In genomic region chr17:9183297-9183696, GRCh38 we compare ENCODE assay signal across 15 cellular contexts.
"Had no signal": no experiment of that assay in that cellular context is flagged by ENCODE, and none has a peak within 500 bp of the region (broad histone marks: within the 10 kb centered on the region; RNA-seq: fewer than 3 reads in every experiment).

No MANE protein-coding gene starts in this region.

- DNase-seq: activated CD4-positive, alpha-beta T cell treated with anti-CD3 and anti-CD28 coated beads for 4 hours; activated naive CD8-positive, alpha-beta T cell treated with anti-CD3 and anti-CD28 coated beads, Interleukin-2, amount 50 U/mL, for 24 hours; activated T-cell treated with anti-CD3 and anti-CD28 coated beads, Interleukin-2, amount 50 U/mL, for 48 hours; foreskin keratinocyte; heart left ventricle; mammary epithelial cell; mucosa of descending colon; nucleus accumbens; right cardiac atrium; small intestine; thyroid gland; uterus; WERI-Rb-1 had no signal

- H3K9me3 ChIP-seq: heart left ventricle, mucosa of descending colon, thyroid gland, uterus had no signal

- ATAC-seq: activated naive CD8-positive, alpha-beta T cell treated with anti-CD3 and anti-CD28 coated beads, Interleukin-2, amount 50 U/mL, for 24 hours; foreskin keratinocyte; heart left ventricle; mucosa of descending colon; naive thymus-derived CD8-positive, alpha-beta T cell; right cardiac atrium had no signal

- H3K4me1 Mint-ChIP-seq: activated naive CD8-positive, alpha-beta T cell treated with anti-CD3 and anti-CD28 coated beads, Interleukin-2, amount 50 U/mL, for 24 hours had no signal

- H3K27me3 ChIP-seq: heart left ventricle, thyroid gland, uterus had no signal

- H3K36me3 ChIP-seq: heart left ventricle, thyroid gland, uterus, WERI-Rb-1 had no signal

- H3K4me1 ChIP-seq: foreskin keratinocyte, heart left ventricle, uterus had no signal

- H3K36me3 Mint-ChIP-seq: naive thymus-derived CD8-positive, alpha-beta T cell had no signal

- H3K4me3 ChIP-seq: heart left ventricle, mucosa of descending colon, thyroid gland, uterus had no signal

- H3K27ac Mint-ChIP-seq: activated naive CD8-positive, alpha-beta T cell treated with anti-CD3 and anti-CD28 coated beads, Interleukin-2, amount 50 U/mL, for 24 hours; naive thymus-derived CD8-positive, alpha-beta T cell; T-helper 2 cell treated with Interferon-gamma antibody and Interleukin-4, amounts not matched to agents 5 μg/mL and 100 μg/mL, for 36 hours had no signal

- H3K9me3 Mint-ChIP-seq: activated naive CD8-positive, alpha-beta T cell treated with anti-CD3 and anti-CD28 coated beads, Interleukin-2, amount 50 U/mL, for 24 hours; naive thymus-derived CD8-positive, alpha-beta T cell; T-helper 2 cell treated with Interferon-gamma antibody and Interleukin-4, amounts not matched to agents 5 μg/mL and 100 μg/mL, for 36 hours had no signal

- H3K27ac ChIP-seq: foreskin keratinocyte, heart left ventricle, thyroid gland, uterus, WERI-Rb-1 had no signal

- H3K4me3 Mint-ChIP-seq: activated naive CD8-positive, alpha-beta T cell treated with anti-CD3 and anti-CD28 coated beads, Interleukin-2, amount 50 U/mL, for 24 hours; T-helper 2 cell treated with Interferon-gamma antibody and Interleukin-4, amounts not matched to agents 5 μg/mL and 100 μg/mL, for 36 hours had no signal
